26 cellular contexts compared by ENCODE assay signal in genomic region chr9:15390200-15390599, GRCh38. TPM values are rescaled to one million over a fixed set of nuclear protein-coding genes. Genes with fewer than 3 reads are reported as not detected.
DNase-seq lines count a peak whose midpoint lies in the region; ATAC-seq, FAIRE-seq and TF ChIP-seq lines count a peak whose summit lies in the region.
"Had no signal": no experiment of that assay in that cellular context is flagged by ENCODE, and none has a peak within 500 bp of the region (broad histone marks: within the 10 kb centered on the region; RNA-seq: fewer than 3 reads in every experiment).

No MANE protein-coding gene starts in this region.

- intact Hi-C loops in left lung (cut with DNase I) (no loop called here), transverse colon (cut with DNase I; ENCODE audit: low total_unique reads) (no loop called here)

- DNase-seq in NCI-H69 (lab: John Stamatoyannopoulos, UW) (peak; percentile 33), left lung (no peak), transverse colon (no peak), activated T-cell treated with anti-CD3 and anti-CD28 coated beads for 4 hours (no peak), NCI-H1417 treated with DMSO at 0.1 percent for 48 hours (lab: John Stamatoyannopoulos, UW) (no peak)
- DNase-seq: Caco-2; CD8-positive, alpha-beta T cell; DMS 273 treated with DMSO at 0.1 percent for 48 hours; DMS79; EL; GDM1; Kasumi-1; MG63; NCI-H1105 treated with DMSO at 0.1 percent for 48 hours; NCI-H2029; NCI-H446 treated with DMSO at 0.1 percent for 48 hours; NCI-H526; SHP77 had no signal

- H3K36me3 ChIP-seq in left lung = no peaks in the 10 kb centered on the region
- H3K36me3 ChIP-seq in transverse colon = no peaks in the 10 kb centered on the region
- H3K36me3 ChIP-seq: MG63 had no signal

- WGBS in transverse colon (ENCODE audit: low coverage in 1 of 2), 2 donors = 43 to 62% methylated on average over 1 to 2 of the region's 2 CpGs

- H3K4me1 ChIP-seq in left lung (no peaks in the 10 kb centered on the region), transverse colon (peaks cover 0 to 24% (median 15%) of the 10 kb centered on the region in 4 donors)
- H3K4me1 ChIP-seq: Caco-2 had no signal

- H3K27me3 ChIP-seq in left lung (no peaks in the 10 kb centered on the region), transverse colon (no peaks in the 10 kb centered on the region)

- TF ChIP-seq CTCF in left lung (IDR thresholded peaks at IDR 0.05) = no peak
- no peak for TF ChIP-seq CTCF in transverse colon (IDR thresholded peaks at IDR 0.05)

- FAIRE-seq in colon (lab: Jason Lieb, UNC) = peak; percentile 51
- FAIRE-seq: GM12891 had no signal

- H3K4me3 ChIP-seq in left lung (no peak overlapping the region), transverse colon (no peak overlapping the region)
- H3K4me3 ChIP-seq: MG63 had no signal

- H3K27ac ChIP-seq in left lung (peak overlapping the region in 1 of 2 donors; percentile 3), transverse colon (peak overlapping the region; percentile 61 to 74 (median 71))
- H3K27ac ChIP-seq: C4-2B, HL-60, RWPE1 had no signal

- ATAC-seq in left lung = peak; percentile 80
- no peak for ATAC-seq in SK-N-SH treated with all-trans-retinoic acid at 6 μM for 48 hours
- ATAC-seq: CD8-positive, alpha-beta T cell; HCT116; Panc1 had no signal

- TF ChIP-seq POLR2A in transverse colon (IDR thresholded peaks at IDR 0.05) = no peak

- no peaks in the 10 kb centered on the region for H3K9me3 ChIP-seq in left lung
- H3K9me3 ChIP-seq in transverse colon = no peaks in the 10 kb centered on the region
- H3K9me3 ChIP-seq: Caco-2, MG63 had no signal

- TF ChIP-seq EP300 in transverse colon (IDR thresholded peaks at IDR 0.05; ENCODE audit: low read depth) = no peak

- in situ Hi-C loops in transverse colon (cut with MboI; ENCODE audit: low pct_ligation_motif_present in 1 of 4, low pct_unique_long_range_greater_than_20kb in 1 of 4, low sequenced_read_pairs in 3 of 4) = no loop called here

TF ChIP-seq in SK-N-SH treated with all-trans-retinoic acid at 6 μM for 48 hours, 23 proteins besides CTCF, POLR2A, EP300 and RAD21:
- TF ChIP-seq OSR1 (CRISPR knock-in tag; IDR thresholded peaks at IDR 0.05) (no peak), CSDC2 (CRISPR knock-in tag; IDR thresholded peaks at IDR 0.05) (no peak)

RNA-seq across cellular contexts. Expression of gene SNAPC3, which starts 32.5 kb away (rescaled TPM):
- total RNA-seq in left lung (10 to 100 TPM; 30.7 to 39.3 TPM), transverse colon (10 to 100 TPM; 44.9 to 70.7 (median 52.5) TPM)
